11 cellular contexts compared by ENCODE assay signal in the genomic region with DNA sequence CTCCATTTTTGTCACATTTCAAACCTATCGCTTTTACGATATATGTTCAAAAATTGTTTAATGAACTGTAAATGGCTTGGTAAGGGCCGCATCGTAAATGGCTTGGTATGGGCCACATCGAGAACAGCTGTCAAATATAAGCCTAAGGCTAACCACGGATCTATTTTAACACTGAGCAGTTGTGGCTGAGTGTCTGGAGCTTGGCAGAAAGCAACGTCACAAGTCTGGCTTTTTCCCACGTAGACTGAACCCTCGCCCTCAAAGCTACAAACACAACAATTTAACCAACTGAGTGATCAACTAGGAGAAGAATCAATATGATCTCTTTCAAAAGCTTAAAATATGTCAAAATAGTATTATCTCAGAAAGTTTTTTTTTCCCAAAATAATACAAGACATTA.
DNase-seq lines count a peak whose midpoint lies in the region; ATAC-seq, FAIRE-seq and TF ChIP-seq lines count a peak whose summit lies in the region.
"Had no signal": no experiment of that assay in that cellular context is flagged by ENCODE, and none has a peak within 500 bp of the region (broad histone marks: within the 10 kb centered on the region; RNA-seq: fewer than 3 reads in every experiment).

No MANE protein-coding gene starts in this region.

- H3K4me1 ChIP-seq in DOHH2 (ENCODE audit: control insufficient read depth, low read length) (peaks cover 9% of the 10 kb centered on the region), ascending aorta (peaks cover 0 to 7% of the 10 kb centered on the region in 2 donors)

- H3K4me3 ChIP-seq in DOHH2 (ENCODE audit: low read length) (peak overlapping the region; percentile 99), MG63 (peak overlapping the region; percentile 84), ascending aorta (no peak overlapping the region)

- H3K36me3 Mint-ChIP-seq in nephron (ENCODE audit: low read depth): no peaks in the 10 kb centered on the region

- H3K4me2 ChIP-seq in DOHH2 (ENCODE audit: low read length): peak overlapping the region; percentile 85

- peaks cover 4% of the 10 kb centered on the region; the same call in 1 of the 2 replicates for H3F3A ChIP-seq in DOHH2 (ENCODE audit: control insufficient read depth, insufficient read depth)

- ATAC-seq in GM18502 (IDR thresholded peaks at IDR 0.05; ENCODE audit: poor library complexity, unreplicated experiment): no peak

- H3K4me3 Mint-ChIP-seq in nephron: peak overlapping the region; percentile 96 to 99 (median 97)

- DNase-seq in MG63 (no peak), astrocyte of the hippocampus (ENCODE audit: low read depth, low spot score) (peak; percentile 8), frontal cortex (ENCODE audit: low spot score in 2 of 2) (no peak), ascending aorta (ENCODE audit: low spot score in 2 of 2) (no peak), NCI-H2196 treated with DMSO at 0.1 percent for 48 hours (lab: John Stamatoyannopoulos, UW; ENCODE audit: unreplicated experiment) (no peak)

- H3K9me2 ChIP-seq in DOHH2 (replicated peaks; ENCODE audit: control insufficient read depth, low read length): no peaks in the 10 kb centered on the region

- no peak for FAIRE-seq in frontal cortex (lab: Jason Lieb, UNC)
- FAIRE-seq: HTR-8/SVneo, TTC549 had no signal

- H3K27me3 Mint-ChIP-seq in nephron (ENCODE audit: low read depth): peaks cover 9% of the 10 kb centered on the region

- intact Hi-C loops in ascending aorta (cut with DNase I): loop anchor here (2.0 to 5.0 kb wide), 4 partner anchors 297 to 1806 kb away; partner anchors contain the start of gene ZNF184

- H3K79me2 ChIP-seq in DOHH2 (ENCODE audit: control insufficient read depth, low read length): no peaks in the 10 kb centered on the region

- H3K4me1 Mint-ChIP-seq in nephron: peaks cover 9% of the 10 kb centered on the region

- no peaks in the 10 kb centered on the region for H4K20me1 ChIP-seq in DOHH2 (ENCODE audit: control insufficient read depth, insufficient read depth, low read depth, low read length)

- peak overlapping the region; percentile 93 to 98 (median 96) for H3K27ac Mint-ChIP-seq in nephron

- no peaks in the 10 kb centered on the region for H3K27me3 ChIP-seq in DOHH2 (ENCODE audit: control insufficient read depth, low read length)
- no peaks in the 10 kb centered on the region for H3K27me3 ChIP-seq in MG63
- H3K27me3 ChIP-seq in ascending aorta: no peaks in the 10 kb centered on the region

- no peak overlapping the region for H3K27ac ChIP-seq in DOHH2 (ENCODE audit: low read depth, low read length)
- H3K27ac ChIP-seq in ascending aorta: no peak overlapping the region
- H3K27ac ChIP-seq: thoracic aorta had no signal

- H3K9me3 ChIP-seq in DOHH2 (ENCODE audit: control insufficient read depth, insufficient read depth, low read length): no peaks in the 10 kb centered on the region
- no peaks in the 10 kb centered on the region for H3K9me3 ChIP-seq in MG63
- no peaks in the 10 kb centered on the region for H3K9me3 ChIP-seq in ascending aorta
- H3K9me3 ChIP-seq: thoracic aorta had no signal

- no peak for TF ChIP-seq CTCF in DOHH2 (IDR thresholded peaks at IDR 0.05; ENCODE audit: low read depth, low read length, poor library complexity, severe bottlenecking)
- no peak for TF ChIP-seq CTCF in nephron (IDR thresholded peaks at IDR 0.05; ENCODE audit: unreplicated experiment in 3 of 3)
- TF ChIP-seq CTCF in ascending aorta (IDR thresholded peaks at IDR 0.05): no peak

- H3K36me3 ChIP-seq in DOHH2 (ENCODE audit: control insufficient read depth, low read length) (peaks cover 2% of the 10 kb centered on the region; the same call in 1 of the 2 replicates), MG63 (no peaks in the 10 kb centered on the region), ascending aorta (no peaks in the 10 kb centered on the region)
- H3K36me3 ChIP-seq: thoracic aorta had no signal

- H3K9me3 Mint-ChIP-seq in nephron: peaks cover 6% of the 10 kb centered on the region

Comparison
In these comparisons a context has a peak if more than half of its experiments do, and no peak if none do; other contexts are left out.
1. H3K4me3 ChIP-seq: peak in DOHH2 (single experiment) and MG63 (single experiment); none in ascending aorta (0 of 2).